ENCODE assay signal across 7 cellular contexts in the genomic region with DNA sequence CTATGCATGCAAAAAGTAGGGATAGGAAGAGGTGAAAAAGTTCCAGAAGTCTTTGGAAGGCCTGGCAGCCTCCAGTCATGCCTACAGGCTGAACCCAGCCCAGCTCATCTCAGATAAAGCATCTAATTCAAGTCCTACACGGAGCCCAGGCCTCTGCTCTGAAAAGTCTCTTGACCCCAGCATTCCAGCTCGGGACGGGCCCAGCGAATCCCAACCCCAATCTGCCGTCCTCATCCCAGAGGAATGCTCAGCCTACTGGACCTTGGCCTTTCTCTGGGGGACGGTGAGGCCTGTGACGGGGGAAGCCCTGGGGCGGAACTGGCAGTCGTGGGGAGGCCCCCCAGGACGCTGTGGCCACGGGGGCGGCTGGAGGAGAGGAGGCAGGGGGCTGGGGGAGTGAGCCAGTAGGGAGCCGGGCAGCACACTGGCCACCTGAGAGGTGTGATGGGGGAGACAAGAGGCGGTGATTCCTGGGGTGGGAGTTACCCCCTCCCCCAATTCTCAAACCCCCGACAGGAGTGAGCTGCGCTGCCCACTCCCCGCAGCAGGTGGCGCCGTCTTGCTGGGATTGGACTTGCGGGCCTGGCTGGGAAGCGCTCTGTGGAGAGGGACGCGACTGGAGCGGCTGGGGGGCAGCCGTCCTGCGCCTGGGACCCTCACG.
DNase-seq lines count a peak whose midpoint lies in the region; ATAC-seq, FAIRE-seq and TF ChIP-seq lines count a peak whose summit lies in the region.

No MANE protein-coding gene starts in this region.

- no peak overlapping the region for H3K27ac ChIP-seq in endothelial cell of umbilical vein (ENCODE audit: insufficient read depth, low read depth, low read length)

- TF ChIP-seq POLR2A in endothelial cell of umbilical vein (IDR thresholded peaks at IDR 0.05; ENCODE audit: low read depth, low read length) = no peak

- BruUV-seq in endothelial cell of umbilical vein (replicated peaks; lab: Mats Ljungman, UMichigan) = no TSS peak

- H3K4me3 ChIP-seq in endothelial cell of umbilical vein (replicated peaks in 1 of 3; ENCODE audit: insufficient read depth in 1 of 3, low read depth in 1 of 3, low read length in 3 of 3) = peak overlapping the region in 2 of 3 experiments; percentile 21 to 44
- H3K4me3 ChIP-seq in mucosa of descending colon = no peak overlapping the region

- H3K4me2 ChIP-seq in endothelial cell of umbilical vein (ENCODE audit: insufficient read depth, low read length) = peak overlapping the region; percentile 67

- H3K9me1 ChIP-seq in endothelial cell of umbilical vein (replicated peaks; ENCODE audit: control insufficient read depth, extremely low read depth, insufficient read depth, low read length) = no peaks in the 10 kb centered on the region

- CTCF ChIA-PET in endothelial cell of umbilical vein (lab: Charles Lee) = interaction anchor here (0.6 to 8.9 kb wide), 25 partner anchors 10 to 510 kb away, joined by 3 to 240 read pairs (median 4); a partner anchor contains a TSS

- dilution Hi-C loops in endothelial cell of umbilical vein (cut with MboI; ENCODE audit: extremely low pct_ligation_motif_present, low sequenced_read_pairs) = no loop called here

- no peaks in the 10 kb centered on the region for H3K27me3 ChIP-seq in endothelial cell of umbilical vein (ENCODE audit: control insufficient read depth in 2 of 2, insufficient read depth in 2 of 2, low read length in 2 of 2)

- no peaks in the 10 kb centered on the region for H4K20me1 ChIP-seq in endothelial cell of umbilical vein (replicated peaks; ENCODE audit: control insufficient read depth, extremely low read depth, insufficient read depth, low read length)

- POLR2A ChIA-PET in endothelial cell of umbilical vein (lab: Charles Lee) = interaction anchor here (1.0 to 2.2 kb wide), 3 partner anchors 244 to 252 kb away, joined by 3 to 9 read pairs (median 4); a partner anchor contains a TSS

- H3K9ac ChIP-seq in endothelial cell of umbilical vein (replicated peaks; ENCODE audit: extremely low read depth, insufficient read depth, low read length) = peak overlapping the region; percentile 39

- H3K36me3 ChIP-seq in endothelial cell of umbilical vein (ENCODE audit: control insufficient read depth in 2 of 2, extremely low read depth in 1 of 2, insufficient read depth in 2 of 2, low read length in 2 of 2) (no peaks in the 10 kb centered on the region), mucosa of descending colon (ENCODE audit: low read depth) (no peaks in the 10 kb centered on the region)

- intact Hi-C loops in endothelial cell of umbilical vein (cut with micrococcal nuclease) (loop anchor here (1.0 to 5.0 kb wide), 12 partner anchors 24 to 567 kb away; no protein-coding TSS in a partner anchor), mucosa of descending colon (cut with DNase I, micrococcal nuclease) (loop anchor here (10.0 kb wide), 2 partner anchors 250 to 260 kb away; a partner anchor contains a TSS)

- H2AFZ ChIP-seq in endothelial cell of umbilical vein (ENCODE audit: low read depth, low read length) = peak overlapping the region; percentile 96

- TF ChIP-seq CTCF in GM12874 (IDR thresholded peaks at IDR 0.05; ENCODE audit: insufficient read depth, low read depth, low read length) (peak; percentile 94), endothelial cell of umbilical vein (IDR thresholded peaks at IDR 0.05; ENCODE audit: extremely low read depth in 1 of 2, insufficient read depth in 1 of 2, low read depth in 1 of 2, low read length in 2 of 2) (peak; percentile 81 to 95), mucosa of descending colon (IDR thresholded peaks at IDR 0.05) (peak; percentile 79)

- peaks cover 4% of the 10 kb centered on the region for H3K4me1 ChIP-seq in endothelial cell of umbilical vein (ENCODE audit: control insufficient read depth, extremely low read depth, insufficient read depth, low read length)
- H3K4me1 ChIP-seq in mucosa of descending colon (ENCODE audit: low read depth) = peaks cover 19% of the 10 kb centered on the region

- H3K79me2 ChIP-seq in endothelial cell of umbilical vein (ENCODE audit: control insufficient read depth, insufficient read depth, low read length) = no peaks in the 10 kb centered on the region

- H3K9me3 ChIP-seq in endothelial cell of umbilical vein (replicated peaks; ENCODE audit: control insufficient read depth, insufficient read depth, low read length) (no peaks in the 10 kb centered on the region), mucosa of descending colon (no peaks in the 10 kb centered on the region)

- DNase-seq in NCI-H2196 treated with DMSO at 0.1 percent for 48 hours (lab: John Stamatoyannopoulos, UW; ENCODE audit: unreplicated experiment) = peak; percentile 5
- DNase-seq in activated CD8-positive, alpha-beta memory T cell treated with anti-CD3 and anti-CD28 coated beads, Interleukin-2, amount 50 U/mL, for 24 hours (ENCODE audit: extremely low read depth) = peak; percentile 10
- peak; percentile 66 for DNase-seq in endothelial cell of umbilical vein (ENCODE audit: low read depth, low spot score)
- peak; percentile 82 to 88 (median 87) for DNase-seq in mucosa of descending colon
- DNase-seq in stimulated activated CD8-positive, alpha-beta memory T cell treated with anti-CD3 and anti-CD28 coated beads, Interleukin-2, amount 100 ng/mL, for 1 hour (ENCODE audit: low read depth in 2 of 2) = peak; percentile 12 to 28

- ATAC-seq in mucosa of descending colon (peak; percentile 65), HG03095 (IDR thresholded peaks at IDR 0.05; ENCODE audit: unreplicated experiment) (no peak)

- no peak for FAIRE-seq in endothelial cell of umbilical vein (lab: Jason Lieb, UNC)

TF ChIP-seq in endothelial cell of umbilical vein, 7 proteins besides CTCF, POLR2A, EP300 and RAD21:
- peak; percentile 34 for TF ChIP-seq POLR2AphosphoS5 (IDR thresholded peaks at IDR 0.05; ENCODE audit: insufficient read depth, low read depth, low read length)
- TF ChIP-seq MYC (IDR thresholded peaks at IDR 0.05; ENCODE audit: low read depth, low read length) = no peak

Comparison
In these comparisons a context has a peak if more than half of its experiments do, and no peak if none do; other contexts are left out.
1. DNase-seq: peak in every context shown above with its lines; median percentile 87 in mucosa of descending colon; 66 in endothelial cell of umbilical vein; 20 in stimulated activated CD8-positive, alpha-beta memory T cell treated with anti-CD3 and anti-CD28 coated beads, Interleukin-2, amount 100 ng/mL, for 1 hour; 10 in activated CD8-positive, alpha-beta memory T cell treated with anti-CD3 and anti-CD28 coated beads, Interleukin-2, amount 50 U/mL, for 24 hours; 5 in NCI-H2196 treated with DMSO at 0.1 percent for 48 hours.